ENCODE assay signal across 9 cellular contexts in genomic region chr11:17479284-17480214, GRCh38. TPM values are rescaled to one million over a fixed set of nuclear protein-coding genes. Genes with fewer than 3 reads are reported as not detected.
DNase-seq lines count a peak whose midpoint lies in the region; ATAC-seq and TF ChIP-seq lines count a peak whose summit lies in the region.
"Had no signal": no experiment of that assay in that cellular context is flagged by ENCODE, and none has a peak within 500 bp of the region (broad histone marks: within the 10 kb centered on the region; RNA-seq: fewer than 3 reads in every experiment).

No MANE protein-coding gene starts in this region.

- DNase-seq in DMS79 treated with DMSO at 0.1 percent for 48 hours (lab: John Stamatoyannopoulos, UW) (peak; percentile 71), NCI-H2081 treated with DMSO at 0.1 percent for 48 hours (lab: John Stamatoyannopoulos, UW) (peak; percentile 1), dorsolateral prefrontal cortex (peak in 7 of 10 donors; percentile 39 to 68 (median 50)), mucosa of descending colon (peak in 2 of 3 donors; percentile 39 to 78), T-helper 1 cell (no peak)
- no peak for DNase-seq in stimulated activated CD4-positive, alpha-beta T cell treated with anti-CD3 and anti-CD28 coated beads, Interleukin-2, amount 100 ng/mL, for 48 hours
- DNase-seq: stimulated activated CD4-positive, alpha-beta T cell treated with anti-CD3 and anti-CD28 coated beads, Interleukin-4, amount 100 ng/mL, for 24 hours had no signal

- H3K36me3 ChIP-seq in mucosa of descending colon (ENCODE audit: low read depth) = no peaks in the 10 kb centered on the region

- no peak for TF ChIP-seq CTCF in dorsolateral prefrontal cortex (IDR thresholded peaks at IDR 0.05 in 54 of 56, conservative IDR thresholded peaks at IDR 0.05 in 2 of 56; ENCODE audit: low read depth in 1 of 56, partially characterized antibody in 56 of 56)
- no peak for TF ChIP-seq CTCF in mucosa of descending colon (IDR thresholded peaks at IDR 0.05)

- intact Hi-C loops in dorsolateral prefrontal cortex (cut with DNase I) = loop anchor here in 1 of 2 donors (5.0 kb wide), 1 partner anchor 77 kb away; no protein-coding TSS in a partner anchor
- intact Hi-C loops in mucosa of descending colon (cut with DNase I, micrococcal nuclease) = no loop called here

- peak overlapping the region in 57 of 59 donors; percentile 18 to 68 (median 48) for H3K4me3 ChIP-seq in dorsolateral prefrontal cortex
- H3K4me3 ChIP-seq in mucosa of descending colon = no peak overlapping the region

- peak; percentile 75 for ATAC-seq in mucosa of descending colon
- ATAC-seq in GM19035 (IDR thresholded peaks at IDR 0.05; ENCODE audit: unreplicated experiment) = no peak
- ATAC-seq in HG03442 (IDR thresholded peaks at IDR 0.05; ENCODE audit: unreplicated experiment) = no peak

- peaks cover 0 to 24% (median 0%) of the 10 kb centered on the region in 45 donors for H3K27me3 ChIP-seq in dorsolateral prefrontal cortex

- H3K27ac ChIP-seq in dorsolateral prefrontal cortex = peak overlapping the region in 11 of 59 donors; percentile 27 to 78 (median 46)

- H3K4me1 ChIP-seq in mucosa of descending colon (ENCODE audit: low read depth) = peaks cover 9% of the 10 kb centered on the region

- no peaks in the 10 kb centered on the region for H3K9me3 ChIP-seq in mucosa of descending colon

RNA-seq across cellular contexts. Expression of gene ABCC8, which starts 2.9 kb away (rescaled TPM):
- 100 to 1,000 TPM in 16 of 120 experiments, 10 to 100 TPM in 104; 30.1 to 140 (median 76.8) TPM for total RNA-seq in dorsolateral prefrontal cortex
- total RNA-seq in mucosa of descending colon = 1 to 10 TPM; 2.2 to 4.1 (median 3.3) TPM

Comparison
In these comparisons a context has a peak if more than half of its experiments do, and no peak if none do; other contexts are left out.
1. DNase-seq: peak in DMS79 treated with DMSO at 0.1 percent for 48 hours (single experiment), NCI-H2081 treated with DMSO at 0.1 percent for 48 hours (single experiment), dorsolateral prefrontal cortex (7 of 10) and mucosa of descending colon (2 of 3); none in stimulated activated CD4-positive, alpha-beta T cell treated with anti-CD3 and anti-CD28 coated beads, Interleukin-2, amount 100 ng/mL, for 48 hours (0 of 2) and T-helper 1 cell (0 of 5).
2. RNA of gene ABCC8, which starts 2.9 kb away (total RNA-seq): 30.1 to 140 TPM in dorsolateral prefrontal cortex; 2.2 to 4.1 TPM in mucosa of descending colon; every median in the first group is over 4 times any median in the second.